In the genomic region with DNA sequence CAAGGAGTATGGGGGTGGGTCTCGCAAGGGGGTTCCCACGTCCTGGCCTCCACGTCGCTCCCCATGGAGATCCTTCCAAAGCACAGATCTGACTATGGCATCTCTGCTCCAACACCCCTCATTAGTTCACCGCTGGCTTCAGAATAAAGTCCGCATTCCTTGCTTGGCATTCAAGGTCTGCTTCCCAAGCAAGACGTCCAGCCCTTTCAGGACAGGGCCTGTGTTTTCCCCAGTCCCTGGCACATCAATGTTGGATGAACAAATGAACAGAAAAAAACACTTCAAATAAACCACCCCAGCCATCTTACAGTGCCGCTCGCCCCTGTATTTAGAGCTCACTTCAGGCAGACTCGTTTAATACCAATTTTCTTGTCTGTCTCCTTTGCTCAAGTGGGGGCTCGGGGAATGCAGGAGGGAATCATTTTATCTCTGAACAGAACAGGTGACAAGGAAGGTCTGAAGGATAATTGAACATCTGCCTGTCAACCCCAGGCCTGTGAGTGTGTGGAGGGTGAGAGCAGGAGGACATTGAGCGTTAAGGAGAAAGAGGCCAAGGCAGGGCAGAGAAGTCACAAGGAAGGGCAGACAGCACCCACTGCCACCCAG, we compare ENCODE assay signal across 22 cellular contexts. TPM values are rescaled to one million over a fixed set of nuclear protein-coding genes. Genes with fewer than 3 reads are reported as not detected.
"Had no signal": no experiment of that assay in that cellular context is flagged by ENCODE, and none has a peak within 500 bp of the region (broad histone marks: within the 10 kb centered on the region; RNA-seq: fewer than 3 reads in every experiment).

No MANE protein-coding gene starts in this region.

- H3K9me3 ChIP-seq: heart left ventricle, ovary, right atrium auricular region, sigmoid colon, upper lobe of right lung, vagina had no signal

- H3K27ac Mint-ChIP-seq: nephron progenitor cell; stimulated activated naive B cell treated with anti-CD40 and anti-IgM and Interleukin-4, amounts not matched to agents 10 μg/mL and 1 μg/mL and 100 μg/mL, for 72 hours had no signal

- H3K27ac ChIP-seq: heart left ventricle, ovary, right atrium auricular region, sigmoid colon, upper lobe of right lung, vagina had no signal

- H3K27me3 ChIP-seq: heart left ventricle, ovary, right atrium auricular region, sigmoid colon, upper lobe of right lung, vagina had no signal

- H3K9me3 Mint-ChIP-seq: naive thymus-derived CD4-positive, alpha-beta T cell; nephron progenitor cell; stimulated activated naive B cell treated with anti-CD40 and anti-IgM and Interleukin-4, amounts not matched to agents 10 μg/mL and 1 μg/mL and 100 μg/mL, for 72 hours; stimulated activated naive CD8-positive, alpha-beta T cell treated with anti-CD3 and anti-CD28 coated beads, Interleukin-15, amount 100 ng/mL, for 72 hours had no signal

- H3K4me1 Mint-ChIP-seq: naive thymus-derived CD4-positive, alpha-beta T cell; nephron progenitor cell; stimulated activated naive B cell treated with anti-CD40 and anti-IgM and Interleukin-4, amounts not matched to agents 10 μg/mL and 1 μg/mL and 100 μg/mL, for 72 hours; stimulated activated naive CD8-positive, alpha-beta T cell treated with anti-CD3 and anti-CD28 coated beads, Interleukin-15, amount 100 ng/mL, for 72 hours had no signal

- H3K4me3 Mint-ChIP-seq: naive thymus-derived CD4-positive, alpha-beta T cell; nephron progenitor cell; stimulated activated naive B cell treated with anti-CD40 and anti-IgM and Interleukin-4, amounts not matched to agents 10 μg/mL and 1 μg/mL and 100 μg/mL, for 72 hours; stimulated activated naive CD8-positive, alpha-beta T cell treated with anti-CD3 and anti-CD28 coated beads, Interleukin-15, amount 100 ng/mL, for 72 hours had no signal

- H3K36me3 ChIP-seq: ovary, upper lobe of right lung, vagina had no signal

- DNase-seq: effector memory CD4-positive, alpha-beta T cell; heart left ventricle; hippocampal formation; left colon; mesendoderm; naive thymus-derived CD4-positive, alpha-beta T cell; nephron progenitor cell; ovary; stimulated activated CD4-positive, alpha-beta T cell treated with anti-CD3 and anti-CD28 coated beads, Interleukin-2, amount 100 ng/mL, for 24 hours; stimulated activated CD4-positive, alpha-beta T cell treated with anti-CD3 and anti-CD28 coated beads, Interleukin-4, amount 100 ng/mL, for 4 hours; stimulated activated naive B cell treated with anti-CD40 and anti-IgM and Interleukin-4, amounts not matched to agents 10 μg/mL and 1 μg/mL and 100 μg/mL, for 72 hours; stimulated activated naive CD8-positive, alpha-beta T cell treated with anti-CD3 and anti-CD28 coated beads, Interleukin-15, amount 100 ng/mL, for 72 hours had no signal

- H3K4me3 ChIP-seq: heart left ventricle, ovary, right atrium auricular region, sigmoid colon, skin epidermis, upper lobe of right lung, vagina had no signal

- H3K36me3 Mint-ChIP-seq: naive thymus-derived CD4-positive, alpha-beta T cell had no signal

- ATAC-seq: esophagus mucosa; heart left ventricle; left colon; naive thymus-derived CD4-positive, alpha-beta T cell; stimulated activated naive B cell treated with anti-CD40 and anti-IgM and Interleukin-4, amounts not matched to agents 10 μg/mL and 1 μg/mL and 100 μg/mL, for 72 hours; stimulated activated naive CD8-positive, alpha-beta T cell treated with anti-CD3 and anti-CD28 coated beads, Interleukin-15, amount 100 ng/mL, for 72 hours; upper lobe of right lung had no signal

- H3K4me1 ChIP-seq: upper lobe of right lung had no signal

- H3K27me3 Mint-ChIP-seq: stimulated activated naive CD8-positive, alpha-beta T cell treated with anti-CD3 and anti-CD28 coated beads, Interleukin-15, amount 100 ng/mL, for 72 hours had no signal

RNA-seq across cellular contexts. Expression of a gene that starts 36.8 kb away (rescaled TPM):
- total RNA-seq: esophagus mucosa; fibroblast of lung; kidney epithelial cell; liver; naive thymus-derived CD4-positive, alpha-beta T cell; ovary; posterior vena cava; sigmoid colon; upper lobe of right lung; vagina had no signal
- polyA plus RNA-seq: fibroblast of lung; naive thymus-derived CD4-positive, alpha-beta T cell; ovary had no signal
